10 cellular contexts compared by ENCODE assay signal in genomic region chr7:25846722-25847121, GRCh38.
DNase-seq lines count a peak whose midpoint lies in the region; ATAC-seq and TF ChIP-seq lines count a peak whose summit lies in the region.
"Had no signal": no experiment of that assay in that cellular context is flagged by ENCODE, and none has a peak within 500 bp of the region (broad histone marks: within the 10 kb centered on the region; RNA-seq: fewer than 3 reads in every experiment).

No MANE protein-coding gene starts in this region.

- H3K4me2 ChIP-seq in neural progenitor cell: no peak overlapping the region

- no peak overlapping the region for H3K4me3 Mint-ChIP-seq in neural progenitor cell
- H3K4me3 Mint-ChIP-seq: activated T-cell treated with anti-CD3 and anti-CD28 coated beads, Interleukin-2, amount 50 U/mL, for 72 hours had no signal

- no peaks in the 10 kb centered on the region for H3K36me3 Mint-ChIP-seq in neural progenitor cell

- TF ChIP-seq CTCF in HEK293 (tag by site-specific recombination; IDR thresholded peaks at IDR 0.05) (no peak), neural progenitor cell (IDR thresholded peaks at IDR 0.05) (no peak)

- CTCF ChIA-PET in HEK293 (lab: Yijun Ruan, JAX): interaction anchor here (0.5 to 8.5 kb wide), 12 partner anchors 7 to 1304 kb away, joined by 3 to 116 read pairs (median 4); no protein-coding TSS in a partner anchor

- H3K4me1 ChIP-seq in HEK293 (ENCODE audit: control insufficient read depth, insufficient read depth, low read length) (peaks cover 22% of the 10 kb centered on the region), neural progenitor cell (peaks cover 8% of the 10 kb centered on the region)

- H3K9me3 ChIP-seq in HEK293 (ENCODE audit: control insufficient read depth, insufficient read depth, low read depth, low read length): no peaks in the 10 kb centered on the region
- H3K9me3 ChIP-seq in neural progenitor cell (ENCODE audit: low read depth): no peaks in the 10 kb centered on the region

- H3K9ac ChIP-seq in neural progenitor cell: no peak overlapping the region

- no peaks in the 10 kb centered on the region for H4K20me1 ChIP-seq in neural progenitor cell (ENCODE audit: low read depth)

- peaks cover 9% of the 10 kb centered on the region for H3K27me3 Mint-ChIP-seq in neural progenitor cell (ENCODE audit: insufficient read depth, low read depth)

- peaks cover under 1% of the 10 kb centered on the region for H3K27me3 ChIP-seq in neural progenitor cell

- ATAC-seq in GM21786 (IDR thresholded peaks at IDR 0.05; ENCODE audit: unreplicated experiment): no peak
- ATAC-seq: activated T-cell treated with anti-CD3 and anti-CD28 coated beads, Interleukin-2, amount 50 U/mL, for 72 hours had no signal

- H3K4me3 ChIP-seq in HEK293 (ENCODE audit: low read depth, low read length): no peak overlapping the region
- no peak overlapping the region for H3K4me3 ChIP-seq in neural progenitor cell

- H3F3A ChIP-seq in neural progenitor cell (ENCODE audit: low read depth): no peaks in the 10 kb centered on the region

- H2AFZ ChIP-seq in neural progenitor cell (replicated peaks): no peak overlapping the region

- H3K27ac Mint-ChIP-seq in neural progenitor cell: no peak overlapping the region
- H3K27ac Mint-ChIP-seq: activated T-cell treated with anti-CD3 and anti-CD28 coated beads, Interleukin-2, amount 50 U/mL, for 72 hours had no signal

- H3K4me1 Mint-ChIP-seq in neural progenitor cell: peaks cover 51% of the 10 kb centered on the region

- POLR2A ChIA-PET in HEK293 (lab: Yijun Ruan, JAX): interaction anchor here (0.5 to 1.6 kb wide), 3 partner anchors 15 to 348 kb away, joined by 3 to 4 read pairs (median 3); no protein-coding TSS in a partner anchor

- H3K79me2 ChIP-seq in neural progenitor cell (ENCODE audit: low read depth): no peaks in the 10 kb centered on the region

- H3K27ac ChIP-seq in HEK293 (ENCODE audit: extremely low read depth, low read depth, low read length): peak overlapping the region; percentile 35
- H3K27ac ChIP-seq in neural progenitor cell: no peak overlapping the region

- no peaks in the 10 kb centered on the region for H3K9me3 Mint-ChIP-seq in neural progenitor cell
- H3K9me3 Mint-ChIP-seq: activated T-cell treated with anti-CD3 and anti-CD28 coated beads, Interleukin-2, amount 50 U/mL, for 72 hours had no signal

- DNase-seq in astrocyte of the hippocampus (ENCODE audit: low read depth, low spot score) (peak; percentile 97), iris pigment epithelial cell (ENCODE audit: low read depth) (peak; percentile 91), stromal cell of bone marrow (ENCODE audit: low read depth) (peak; percentile 85), T-helper 1 cell (no peak), RPMI8226 (no peak), neural progenitor cell (ENCODE audit: low spot score) (no peak)
- DNase-seq: activated T-cell treated with anti-CD3 and anti-CD28 coated beads, Interleukin-2, amount 50 U/mL, for 72 hours; NCI-H82 had no signal

- H3K36me3 ChIP-seq in HEK293 (ENCODE audit: control insufficient read depth in 2 of 2, insufficient read depth in 1 of 2, low read length in 2 of 2) (no peaks in the 10 kb centered on the region), neural progenitor cell (no peaks in the 10 kb centered on the region)

TF ChIP-seq in HEK293, 187 proteins besides CTCF, POLR2A, EP300 and RAD21 (continues in another document):
- TF ChIP-seq PRDM6 (tag by site-specific recombination; IDR thresholded peaks at IDR 0.05) (peak; percentile 80), GLIS2 (tag by site-specific recombination; IDR thresholded peaks at IDR 0.05) (no peak), ZNF423 (tag by site-specific recombination; IDR thresholded peaks at IDR 0.05) (no peak), ZNF354C (tag by site-specific recombination; IDR thresholded peaks at IDR 0.05; ENCODE audit: borderline replicate concordance, low read depth) (no peak), ZNF660 (tag by site-specific recombination; IDR thresholded peaks at IDR 0.05) (0 out of 2 replicates have a peak, but pooled peaks have one; percentile 18), PRDM4 (tag by site-specific recombination; IDR thresholded peaks at IDR 0.05) (no peak), SP2 (tag by site-specific recombination; IDR thresholded peaks at IDR 0.05) (no peak), ZXDB (tag by site-specific recombination; IDR thresholded peaks at IDR 0.05) (peak; percentile 61; the same call in 1 of the 2 replicates), ZNF140 (tag by site-specific recombination; IDR thresholded peaks at IDR 0.05) (no peak), ZNF174 (tag by site-specific recombination; IDR thresholded peaks at IDR 0.05) (no peak), REST (tag by site-specific recombination; IDR thresholded peaks at IDR 0.05) (peak; percentile 94), ZIC2 (tag by site-specific recombination; IDR thresholded peaks at IDR 0.05) (no peak), ZNF121 (tag by site-specific recombination; IDR thresholded peaks at IDR 0.05) (no peak), ZNF132 (tag by site-specific recombination; IDR thresholded peaks at IDR 0.05; ENCODE audit: borderline replicate concordance) (no peak), ZSCAN16 (tag by site-specific recombination; IDR thresholded peaks at IDR 0.05) (no peak), ZNF692 (tag by site-specific recombination; IDR thresholded peaks at IDR 0.05) (peak; percentile 40; the same call in 1 of the 2 replicates)

Comparison
In these comparisons a context has a peak if more than half of its experiments do, and no peak if none do; other contexts are left out.
1. DNase-seq: peak in astrocyte of the hippocampus (single experiment), iris pigment epithelial cell (single experiment) and stromal cell of bone marrow (single experiment); none in T-helper 1 cell (0 of 5), RPMI8226 (single experiment) and neural progenitor cell (single experiment).